Comparison of ENCODE assay signal across 2 cellular contexts in the genomic region with DNA sequence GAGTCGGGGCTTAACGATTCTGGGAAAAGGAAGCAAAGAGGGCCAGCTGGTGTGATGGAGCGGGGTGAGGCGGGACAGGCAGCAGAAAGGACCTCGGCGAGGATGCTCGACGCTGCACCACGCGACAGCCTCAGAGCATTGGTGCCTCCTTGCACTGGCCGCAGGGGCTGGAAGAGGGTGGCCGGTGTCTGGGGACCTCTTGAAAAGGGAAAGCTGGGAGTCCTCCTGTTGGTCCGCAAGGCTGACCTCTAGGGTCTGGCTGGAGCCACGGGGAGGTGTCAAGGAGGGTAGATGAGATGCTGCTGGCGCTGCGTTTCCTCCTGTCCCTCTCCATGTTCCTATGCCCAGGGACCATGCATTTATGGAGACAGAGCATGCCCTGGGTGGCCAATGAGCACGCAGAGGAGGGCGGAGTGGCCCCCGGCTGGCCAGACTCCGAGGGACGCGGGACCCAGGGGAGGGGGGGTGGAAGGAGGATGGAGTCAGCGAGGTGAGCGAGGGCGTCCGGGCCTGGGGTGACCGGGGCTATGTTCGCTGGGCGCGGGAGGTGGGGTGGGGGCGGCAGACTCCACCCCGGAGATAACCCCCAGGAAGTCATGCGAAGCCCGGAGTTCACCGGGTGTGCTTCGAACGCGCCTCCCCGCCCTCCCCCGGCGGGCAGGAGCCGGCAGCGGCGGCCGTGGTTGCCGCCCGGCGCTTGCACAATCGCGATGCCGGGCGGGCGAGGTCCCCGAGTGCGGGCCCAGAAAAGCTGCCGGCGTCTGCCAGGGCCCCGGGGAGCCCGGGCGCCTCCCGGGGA.
A peak's percentile ranks its signal among the peaks of the same experiment; 100 is the strongest.
TF ChIP-seq lines count a peak whose summit lies in the region.

CYP24A1 (minus strand) TSS at position 334 of the 799 bp plus-strand sequence. CDS start 407 bp downstream, outside the sequence.

TF ChIP-seq in HCT116, 20 proteins besides CTCF, POLR2A, EP300 and RAD21:
- TF ChIP-seq FOSL1 (IDR thresholded peaks at IDR 0.05; ENCODE audit: low read depth) (no peak), ATF3 (IDR thresholded peaks at IDR 0.05) (no peak), EZH2 (IDR thresholded peaks at IDR 0.05) (no peak), POLR2AphosphoS5 (IDR thresholded peaks at IDR 0.05; ENCODE audit: low read depth, low read length) (0 out of 2 replicates have a peak, but pooled peaks have one; percentile 27), EZH2phosphoT487 (IDR thresholded peaks at IDR 0.05; ENCODE audit: borderline replicate concordance) (no peak), EGR1 (IDR thresholded peaks at IDR 0.05; ENCODE audit: low read depth) (no peak), CEBPB (IDR thresholded peaks at IDR 0.05; ENCODE audit: low read depth) (peak; percentile 87), TCF7L2 (IDR thresholded peaks at IDR 0.05; ENCODE audit: borderline replicate concordance, extremely low read depth, insufficient read depth, insufficient read length) (peak; percentile 48), SP1 (IDR thresholded peaks at IDR 0.05; ENCODE audit: low read depth) (no peak), CBX3 (IDR thresholded peaks at IDR 0.05; ENCODE audit: low read depth) (no peak), ELF1 (IDR thresholded peaks at IDR 0.05; ENCODE audit: borderline replicate concordance, low read depth) (no peak), SRF (IDR thresholded peaks at IDR 0.05; ENCODE audit: low read depth) (no peak), ZBTB33 (IDR thresholded peaks at IDR 0.05; ENCODE audit: extremely low read depth, insufficient replicate concordance, low read length) (no peak), SIN3A (IDR thresholded peaks at IDR 0.05; ENCODE audit: low read depth) (no peak), YY1 (IDR thresholded peaks at IDR 0.05; ENCODE audit: extremely low read depth, insufficient replicate concordance, low read depth, low read length) (no peak), ZFX (IDR thresholded peaks at IDR 0.05) (peak; percentile 20; the same call in 1 of the 2 replicates), JUND (IDR thresholded peaks at IDR 0.05) (no peak), REST (IDR thresholded peaks at IDR 0.05; ENCODE audit: low read depth) (no peak), ZNF274 (IDR thresholded peaks at IDR 0.05; ENCODE audit: low read depth, low read length) (no peak)
- TF ChIP-seq, protein P1, sequence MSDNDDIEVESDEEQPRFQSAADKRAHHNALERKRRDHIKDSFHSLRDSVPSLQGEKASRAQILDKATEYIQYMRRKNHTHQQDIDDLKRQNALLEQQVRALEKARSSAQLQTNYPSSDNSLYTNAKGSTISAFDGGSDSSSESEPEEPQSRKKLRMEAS (IDR thresholded peaks at IDR 0.05): peak; percentile 68

TF ChIP-seq in HepG2, 621 proteins besides CTCF, POLR2A, EP300 and RAD21 (continues in another document):
- TF ChIP-seq NKX3-1 (CRISPR knock-in tag; IDR thresholded peaks at IDR 0.05): 0 out of 2 replicates have a peak, but pooled peaks have one; percentile 37
- TF ChIP-seq ZNF282 (IDR thresholded peaks at IDR 0.05; ENCODE audit: partially characterized antibody): no peak
- peak; percentile 88 for TF ChIP-seq CEBPG (CRISPR knock-in tag; IDR thresholded peaks at IDR 0.05)
- TF ChIP-seq NFKBIZ (CRISPR knock-in tag; IDR thresholded peaks at IDR 0.05): no peak; the same call in 1 of the 2 replicates
- peak; percentile 15 for TF ChIP-seq YY1 (IDR thresholded peaks at IDR 0.05; ENCODE audit: insufficient read depth, insufficient replicate concordance, low read depth, low read length)
- TF ChIP-seq MXD1 (CRISPR knock-in tag; IDR thresholded peaks at IDR 0.05): 0 out of 2 replicates have a peak, but pooled peaks have one; percentile 42
- 0 out of 2 replicates have a peak, but pooled peaks have one; percentile 4 for TF ChIP-seq ZBTB33 (CRISPR knock-in tag; IDR thresholded peaks at IDR 0.05)
- peak; percentile 33 for TF ChIP-seq SALL1 (CRISPR knock-in tag; IDR thresholded peaks at IDR 0.05)
- TF ChIP-seq ZNF274 (CRISPR knock-in tag; IDR thresholded peaks at IDR 0.05): no peak
- 0 out of 2 replicates have a peak, but pooled peaks have one; percentile 22 for TF ChIP-seq ZFP90 (CRISPR knock-in tag; IDR thresholded peaks at IDR 0.05; ENCODE audit: borderline replicate concordance)
- TF ChIP-seq ZNF792 (CRISPR knock-in tag; IDR thresholded peaks at IDR 0.05): no peak
- 0 out of 2 replicates have a peak, but pooled peaks have one; percentile 65 for TF ChIP-seq ZNF546 (CRISPR knock-in tag; conservative IDR thresholded peaks at IDR 0.05)
- TF ChIP-seq ZNF10 (CRISPR knock-in tag; IDR thresholded peaks at IDR 0.05; ENCODE audit: borderline replicate concordance, low read depth): no peak
- 0 out of 2 replicates have a peak, but pooled peaks have one; percentile 28 for TF ChIP-seq ZNF549 (CRISPR knock-in tag; IDR thresholded peaks at IDR 0.05)
- TF ChIP-seq, protein P2, sequence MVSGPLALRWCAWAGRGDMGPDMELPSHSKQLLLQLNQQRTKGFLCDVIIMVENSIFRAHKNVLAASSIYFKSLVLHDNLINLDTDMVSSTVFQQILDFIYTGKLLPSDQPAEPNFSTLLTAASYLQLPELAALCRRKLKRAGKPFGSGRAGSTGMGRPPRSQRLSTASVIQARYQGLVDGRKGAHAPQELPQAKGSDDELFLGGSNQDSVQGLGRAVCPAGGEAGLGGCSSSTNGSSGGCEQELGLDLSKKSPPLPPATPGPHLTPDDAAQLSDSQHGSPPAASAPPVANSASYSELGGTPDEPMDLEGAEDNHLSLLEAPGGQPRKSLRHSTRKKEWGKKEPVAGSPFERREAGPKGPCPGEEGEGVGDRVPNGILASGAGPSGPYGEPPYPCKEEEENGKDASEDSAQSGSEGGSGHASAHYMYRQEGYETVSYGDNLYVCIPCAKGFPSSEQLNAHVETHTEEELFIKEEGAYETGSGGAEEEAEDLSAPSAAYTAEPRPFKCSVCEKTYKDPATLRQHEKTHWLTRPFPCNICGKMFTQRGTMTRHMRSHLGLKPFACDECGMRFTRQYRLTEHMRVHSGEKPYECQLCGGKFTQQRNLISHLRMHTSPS (CRISPR knock-in tag; IDR thresholded peaks at IDR 0.05; ENCODE audit: low read depth): 0 out of 2 replicates have a peak, but pooled peaks have one; percentile 32
- TF ChIP-seq MLXIP (CRISPR knock-in tag; IDR thresholded peaks at IDR 0.05; ENCODE audit: borderline replicate concordance): peak; percentile 48; the same call in 1 of the 2 replicates
- peak; percentile 29; the same call in 1 of the 2 replicates for TF ChIP-seq CBFB (CRISPR knock-in tag; IDR thresholded peaks at IDR 0.05)
- no peak for TF ChIP-seq HOXA7 (CRISPR knock-in tag; IDR thresholded peaks at IDR 0.05)
- TF ChIP-seq ZNF576 (CRISPR knock-in tag; IDR thresholded peaks at IDR 0.05): no peak
- no peak for TF ChIP-seq TEAD3 (CRISPR knock-in tag; optimal IDR thresholded peaks at IDR 0.05; ENCODE audit: borderline replicate concordance)
- no peak for TF ChIP-seq SRSF9 (IDR thresholded peaks at IDR 0.05; ENCODE audit: borderline replicate concordance, insufficient read depth, low read depth, low read length, poor library complexity, severe bottlenecking)
- no peak for TF ChIP-seq ZNF746 (CRISPR knock-in tag; IDR thresholded peaks at IDR 0.05)
- TF ChIP-seq GABPB1 (CRISPR knock-in tag; IDR thresholded peaks at IDR 0.05): peak; percentile 54
- no peak for TF ChIP-seq HNRNPL (IDR thresholded peaks at IDR 0.05; ENCODE audit: low read depth, low read length)
- TF ChIP-seq ZNF776 (CRISPR knock-in tag; IDR thresholded peaks at IDR 0.05): 0 out of 2 replicates have a peak, but pooled peaks have one; percentile 8
- peak; percentile 47; the same call in 1 of the 2 replicates for TF ChIP-seq ZFY (CRISPR knock-in tag; IDR thresholded peaks at IDR 0.05)
- peak; percentile 53; the same call in 1 of the 2 replicates for TF ChIP-seq IKZF5 (CRISPR knock-in tag; IDR thresholded peaks at IDR 0.05)
- TF ChIP-seq EHMT2 (IDR thresholded peaks at IDR 0.05; ENCODE audit: borderline replicate concordance, low read depth, low read length): no peak
- 0 out of 2 replicates have a peak, but pooled peaks have one; percentile 32 for TF ChIP-seq DZIP1 (CRISPR knock-in tag; IDR thresholded peaks at IDR 0.05)
- TF ChIP-seq SMC3 (IDR thresholded peaks at IDR 0.05; ENCODE audit: low read length): no peak
- TF ChIP-seq TFDP2 (CRISPR knock-in tag; IDR thresholded peaks at IDR 0.05): peak; percentile 57; the same call in 1 of the 2 replicates
- TF ChIP-seq SYNCRIP (IDR thresholded peaks at IDR 0.05; ENCODE audit: insufficient read depth, low read depth, low read length): no peak
- TF ChIP-seq ZNF264 (CRISPR knock-in tag; IDR thresholded peaks at IDR 0.05): 0 out of 2 replicates have a peak, but pooled peaks have one; percentile 23
- TF ChIP-seq ZNF704 (CRISPR knock-in tag; IDR thresholded peaks at IDR 0.05; ENCODE audit: borderline replicate concordance): 0 out of 2 replicates have a peak, but pooled peaks have one; percentile 27
